ENCODE assay signal across 10 cellular contexts in the genomic region with DNA sequence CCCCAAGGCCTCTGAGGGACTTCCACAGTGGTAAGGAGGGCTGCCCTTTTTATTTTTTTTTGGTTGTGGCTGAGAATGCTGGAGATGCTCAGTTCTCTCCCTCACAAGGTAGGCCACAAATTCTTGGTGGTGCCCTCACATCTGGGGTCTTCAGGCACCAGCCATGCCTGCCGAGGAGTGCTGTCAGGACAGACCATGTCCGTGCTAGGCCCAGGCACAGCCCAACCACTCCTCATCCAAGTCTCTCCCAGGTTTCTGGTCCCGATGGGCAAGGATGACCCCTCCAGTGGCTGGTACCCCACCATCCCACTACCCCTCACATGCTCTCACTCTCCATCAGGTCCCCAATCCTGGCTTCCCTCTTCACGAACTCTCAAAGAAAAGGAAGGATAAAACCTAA.
"Had no signal": no experiment of that assay in that cellular context is flagged by ENCODE, and none has a peak within 500 bp of the region (broad histone marks: within the 10 kb centered on the region; RNA-seq: fewer than 3 reads in every experiment).

No MANE protein-coding gene starts in this region.

- H3K4me3 ChIP-seq: esophagus squamous epithelium, pancreas had no signal

- H3K36me3 ChIP-seq: brain microvascular endothelial cell, esophagus squamous epithelium, pancreas had no signal

- FAIRE-seq: pancreas, TTC549 had no signal

- H3K27ac ChIP-seq: brain microvascular endothelial cell, pancreas had no signal

- DNase-seq: activated CD4-positive, alpha-beta T cell treated with anti-CD3 and anti-CD28 coated beads, Interleukin-2, amount 50 U/mL, for 4 hours; activated T-cell treated with anti-CD3 and anti-CD28 coated beads, Interleukin-2, amount 50 U/mL, for 1 hour; amniotic stem cell; brain microvascular endothelial cell; esophagus squamous epithelium; foreskin melanocyte; pancreas; T-helper 2 cell; trophoblast cell had no signal

- H3K4me1 ChIP-seq: pancreas had no signal

- H3K9me3 ChIP-seq: esophagus squamous epithelium, pancreas had no signal
